ENCODE assay signal across 1 cellular context in genomic region chr17:60601443-60602384, GRCh38.
A peak's percentile ranks its signal among the peaks of the same experiment; 100 is the strongest.
TF ChIP-seq lines count a peak whose summit lies in the region.

No MANE protein-coding gene starts in this region.

TF ChIP-seq in HepG2, 621 proteins besides CTCF, POLR2A, EP300 and RAD21 (continued from another document and continues in another):
- no peak for TF ChIP-seq SP1 (IDR thresholded peaks at IDR 0.05)
- peak; percentile 60; the same call in 1 of the 2 replicates for TF ChIP-seq SP1 (CRISPR knock-in tag; IDR thresholded peaks at IDR 0.05)
- TF ChIP-seq ZSCAN20 (CRISPR knock-in tag; IDR thresholded peaks at IDR 0.05; ENCODE audit: borderline replicate concordance) = 0 out of 2 replicates have a peak, but pooled peaks have one; percentile 28
- no peak for TF ChIP-seq ETV6 (CRISPR knock-in tag; conservative IDR thresholded peaks at IDR 0.05)
- TF ChIP-seq ZSCAN5A (CRISPR knock-in tag; IDR thresholded peaks at IDR 0.05; ENCODE audit: borderline replicate concordance) = peak; percentile 75; the same call in 1 of the 2 replicates
- no peak for TF ChIP-seq SMARCC2 (IDR thresholded peaks at IDR 0.05)
- TF ChIP-seq ZNF713 (CRISPR knock-in tag; IDR thresholded peaks at IDR 0.05) = no peak
- TF ChIP-seq TBL1XR1 (IDR thresholded peaks at IDR 0.05; ENCODE audit: borderline replicate concordance, low read length, partially characterized antibody) = no peak
- no peak for TF ChIP-seq NFKBIZ (CRISPR knock-in tag; IDR thresholded peaks at IDR 0.05)
- TF ChIP-seq ZNF7 (CRISPR knock-in tag; IDR thresholded peaks at IDR 0.05) = no peak
- TF ChIP-seq HDAC1 (CRISPR knock-in tag; IDR thresholded peaks at IDR 0.05) = peak; percentile 33; the same call in 1 of the 2 replicates
- no peak for TF ChIP-seq SMAD1 (CRISPR knock-in tag; IDR thresholded peaks at IDR 0.05; ENCODE audit: borderline replicate concordance, low read depth)
- TF ChIP-seq ZC3H4 (CRISPR knock-in tag; IDR thresholded peaks at IDR 0.05; ENCODE audit: borderline replicate concordance) = no peak
- no peak for TF ChIP-seq TAF15 (IDR thresholded peaks at IDR 0.05; ENCODE audit: low read depth, low read length, poor library complexity, severe bottlenecking)
- no peak for TF ChIP-seq SAFB2 (CRISPR knock-in tag; IDR thresholded peaks at IDR 0.05; ENCODE audit: borderline replicate concordance, low read depth)
- no peak for TF ChIP-seq RELA (CRISPR knock-in tag; IDR thresholded peaks at IDR 0.05)
- no peak for TF ChIP-seq MAFG (CRISPR knock-in tag; IDR thresholded peaks at IDR 0.05)
- no peak for TF ChIP-seq ZNF235 (CRISPR knock-in tag; IDR thresholded peaks at IDR 0.05; ENCODE audit: borderline replicate concordance)
- TF ChIP-seq HMGXB4 (CRISPR knock-in tag; IDR thresholded peaks at IDR 0.05; ENCODE audit: borderline replicate concordance in 1 of 2, low read depth in 1 of 2) = peak in 1 of 2 experiments; percentile 50; a peak in 1 of 4 replicates
- TF ChIP-seq NR2F1 (CRISPR knock-in tag; IDR thresholded peaks at IDR 0.05) = 0 out of 4 replicates have a peak, but pooled peaks of 1 of the 2 experiments have one; percentile 20
- no peak for TF ChIP-seq NFAT5 (CRISPR knock-in tag; IDR thresholded peaks at IDR 0.05)
- TF ChIP-seq TGIF2 (CRISPR knock-in tag; IDR thresholded peaks at IDR 0.05) = peak; percentile 48; the same call in 1 of the 2 replicates
- TF ChIP-seq ZNF317 (CRISPR knock-in tag; IDR thresholded peaks at IDR 0.05) = 0 out of 2 replicates have a peak, but pooled peaks have one; percentile 37
- no peak for TF ChIP-seq PRDM4 (CRISPR knock-in tag; IDR thresholded peaks at IDR 0.05; ENCODE audit: borderline replicate concordance)
- no peak for TF ChIP-seq ZNF660 (CRISPR knock-in tag; IDR thresholded peaks at IDR 0.05; ENCODE audit: borderline replicate concordance, low read depth)
- no peak for TF ChIP-seq GLI4 (CRISPR knock-in tag; IDR thresholded peaks at IDR 0.05; ENCODE audit: borderline replicate concordance)
- TF ChIP-seq ZNF646 (CRISPR knock-in tag; IDR thresholded peaks at IDR 0.05) = no peak
- peak; percentile 23; the same call in 1 of the 2 replicates for TF ChIP-seq ZNF569 (CRISPR knock-in tag; IDR thresholded peaks at IDR 0.05; ENCODE audit: borderline replicate concordance)
- no peak for TF ChIP-seq NFIB (CRISPR knock-in tag; IDR thresholded peaks at IDR 0.05; ENCODE audit: borderline replicate concordance)
- TF ChIP-seq STAT6 (CRISPR knock-in tag; IDR thresholded peaks at IDR 0.05; ENCODE audit: borderline replicate concordance) = peak; percentile 65; the same call in 1 of the 2 replicates
- peak; percentile 65; the same call in 1 of the 2 replicates for TF ChIP-seq ERF (CRISPR knock-in tag; IDR thresholded peaks at IDR 0.05)
- no peak for TF ChIP-seq MAZ (IDR thresholded peaks at IDR 0.05; ENCODE audit: borderline replicate concordance, low read depth, low read length)
- TF ChIP-seq MAZ (CRISPR knock-in tag; IDR thresholded peaks at IDR 0.05; ENCODE audit: low read depth) = no peak
- TF ChIP-seq TEF (CRISPR knock-in tag; IDR thresholded peaks at IDR 0.05) = no peak
- TF ChIP-seq SRSF4 (IDR thresholded peaks at IDR 0.05; ENCODE audit: low read depth, low read length, poor library complexity, severe bottlenecking) = no peak
- TF ChIP-seq KDM4B (CRISPR knock-in tag; IDR thresholded peaks at IDR 0.05) = 0 out of 2 replicates have a peak, but pooled peaks have one; percentile 59
- TF ChIP-seq MAX (IDR thresholded peaks at IDR 0.05) = 0 out of 2 replicates have a peak, but pooled peaks have one; percentile 21
- TF ChIP-seq NFE2L2 (IDR thresholded peaks at IDR 0.05; ENCODE audit: low read length) = no peak
- 0 out of 2 replicates have a peak, but pooled peaks have one; percentile 9 for TF ChIP-seq SIX1 (CRISPR knock-in tag; IDR thresholded peaks at IDR 0.05; ENCODE audit: borderline replicate concordance)
